23 cellular contexts compared by ENCODE assay signal in the genomic region with DNA sequence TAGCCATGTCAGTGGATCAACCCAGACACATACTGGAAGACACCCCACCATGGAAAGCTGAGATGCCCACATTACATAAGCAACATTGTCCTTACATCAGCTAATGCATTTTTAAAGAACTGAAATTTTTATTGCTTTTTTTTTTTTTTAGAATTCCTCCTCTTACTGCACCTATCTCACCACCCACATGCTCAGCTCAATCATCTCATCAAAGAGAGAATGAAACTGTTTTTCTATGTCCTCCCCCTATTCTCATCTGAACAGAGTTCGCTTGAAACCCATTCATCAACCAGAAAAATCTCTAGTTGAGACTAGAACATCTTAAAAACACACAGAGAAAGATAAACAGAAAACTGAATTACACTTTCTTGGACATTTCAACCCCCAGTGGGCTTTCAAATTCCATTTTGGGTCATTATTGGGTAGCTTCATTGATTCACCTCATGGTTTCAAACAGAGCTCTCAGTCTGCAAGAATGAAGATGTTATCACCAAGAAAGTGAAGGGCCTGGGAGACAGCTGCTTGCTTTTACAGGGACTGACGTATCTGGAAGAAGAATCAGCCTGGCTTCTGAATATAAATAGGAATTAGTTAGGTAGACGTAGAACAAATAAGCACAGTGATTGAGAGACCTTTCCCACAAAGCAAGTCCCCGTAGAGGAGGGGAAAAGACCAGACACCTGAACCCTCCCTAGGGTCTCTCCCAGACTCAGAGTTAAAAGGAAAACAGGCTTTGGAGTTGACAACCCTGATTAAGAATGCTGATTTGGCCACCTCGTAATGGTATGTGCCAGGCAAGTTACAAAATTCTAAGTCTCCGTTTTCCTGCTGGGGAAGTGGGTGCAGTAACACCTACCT.
A peak's percentile ranks its signal among the peaks of the same experiment; 100 is the strongest.
DNase-seq lines count a peak whose midpoint lies in the region; ATAC-seq, FAIRE-seq and TF ChIP-seq lines count a peak whose summit lies in the region.
"Had no signal": no experiment of that assay in that cellular context is flagged by ENCODE, and none has a peak within 500 bp of the region (broad histone marks: within the 10 kb centered on the region; RNA-seq: fewer than 3 reads in every experiment).

No MANE protein-coding gene starts in this region.

- H3K36me3 ChIP-seq in SK-N-SH (replicated peaks in 1 of 2; ENCODE audit: control insufficient read depth in 1 of 2, insufficient read depth in 2 of 2, low read length in 1 of 2): no peaks in the 10 kb centered on the region
- H3K36me3 ChIP-seq in kidney (ENCODE audit: control insufficient read depth in 1 of 2, insufficient read depth in 2 of 2, low read length in 2 of 2): no peaks in the 10 kb centered on the region
- no peaks in the 10 kb centered on the region for H3K36me3 ChIP-seq in testis (ENCODE audit: low read depth, missing control alignments)
- H3K36me3 ChIP-seq: neutrophil, spleen, suprapubic skin had no signal

- ATAC-seq in HG03439 (IDR thresholded peaks at IDR 0.05; ENCODE audit: unreplicated experiment): no peak
- no peak for ATAC-seq in HG03159 (IDR thresholded peaks at IDR 0.05; ENCODE audit: unreplicated experiment)
- ATAC-seq: stimulated activated naive B cell treated with anti-CD40 and anti-IgM and Interleukin-4, amounts not matched to agents 10 μg/mL and 1 μg/mL and 100 μg/mL, for 72 hours had no signal

- no peaks in the 10 kb centered on the region for H3K79me2 ChIP-seq in SK-N-SH (ENCODE audit: insufficient read depth)

- H3K9me2 ChIP-seq in SK-N-SH: no peaks in the 10 kb centered on the region

- H3K4me2 ChIP-seq in SK-N-SH: peak overlapping the region; percentile 16; the same call in 1 of the 2 replicates
- H3K4me2 ChIP-seq: KMS-11 had no signal

- no peak for TF ChIP-seq RAD21 in SK-N-SH (IDR thresholded peaks at IDR 0.05; ENCODE audit: low read length)

- FAIRE-seq in kidney (lab: Jason Lieb, UNC): no peak
- FAIRE-seq: GM19239 had no signal

- CTCF ChIA-PET in HEK293T (lab: Yijun Ruan, JAX): interaction anchor here (1.2 to 2.1 kb wide), 3 partner anchors 15 to 290 kb away, joined by 5 to 10 read pairs (median 9); no protein-coding TSS in a partner anchor
- CTCF ChIA-PET in SK-N-SH (lab: Yijun Ruan, JAX): interaction anchor here (0.8 to 7.5 kb wide), 5 partner anchors 12 to 290 kb away, joined by 3 to 35 read pairs (median 3); no protein-coding TSS in a partner anchor

- H2AFZ ChIP-seq in SK-N-SH (ENCODE audit: low read depth): no peak overlapping the region

- peak overlapping the region; percentile 18 for H3K9ac ChIP-seq in SK-N-SH
- H3K9ac ChIP-seq in kidney (ENCODE audit: low read length in 2 of 2): no peak overlapping the region
- H3K9ac ChIP-seq: KMS-11 had no signal

- H4K20me1 ChIP-seq in SK-N-SH (ENCODE audit: insufficient read depth): no peaks in the 10 kb centered on the region

- peaks cover 24 to 28% of the 10 kb centered on the region in 2 experiments; a peak in 3 of 4 replicates for H3K4me1 ChIP-seq in SK-N-SH (ENCODE audit: control insufficient read depth in 1 of 2, insufficient read depth in 2 of 2, low read depth in 1 of 2, low read length in 1 of 2)
- peaks cover 19 to 33% of the 10 kb centered on the region in 2 donors for H3K4me1 ChIP-seq in kidney (ENCODE audit: control insufficient read depth in 1 of 2, insufficient read depth in 1 of 2, low read depth in 1 of 2, low read length in 2 of 2)
- H3K4me1 ChIP-seq in testis: peaks cover 24% of the 10 kb centered on the region

- peak in 1 of 2 experiments; percentile 67; a peak in 2 of 4 replicates for TF ChIP-seq EP300 in SK-N-SH (IDR thresholded peaks at IDR 0.05; ENCODE audit: borderline replicate concordance in 1 of 2, low read depth in 1 of 2, low read length in 1 of 2)

- H3K4me3 ChIP-seq in SK-N-SH (ENCODE audit: low read depth in 2 of 2, low read length in 1 of 2) (no peak overlapping the region), kidney (ENCODE audit: low read length in 2 of 2) (peak overlapping the region in 1 of 2 donors; percentile 10), testis (no peak overlapping the region)
- H3K4me3 ChIP-seq: spleen, suprapubic skin had no signal

- 45% methylated on average over 6 of the region's 6 CpGs for WGBS in SK-N-SH (ENCODE audit: low lambda C conversion rate)
- 72 to 79% methylated on average over 6 of the region's 6 CpGs for WGBS in testis, 2 donors

- H3K27me3 ChIP-seq in SK-N-SH (ENCODE audit: insufficient read depth) (no peaks in the 10 kb centered on the region), testis (no peaks in the 10 kb centered on the region)
- H3K27me3 ChIP-seq: spleen, suprapubic skin had no signal

- TF ChIP-seq CTCF in SK-N-SH (IDR thresholded peaks at IDR 0.05): no peak
- no peak for TF ChIP-seq CTCF in kidney (IDR thresholded peaks at IDR 0.05; ENCODE audit: borderline replicate concordance, extremely low read depth, insufficient read depth)
- TF ChIP-seq CTCF in testis (IDR thresholded peaks at IDR 0.05): no peak

- H3K27ac ChIP-seq in SK-N-SH (ENCODE audit: low read depth in 2 of 2, low read length in 1 of 2) (peak overlapping the region; percentile 47 to 66; a peak in 3 of 4 replicates), kidney (ENCODE audit: low read depth in 2 of 2, low read length in 2 of 2) (peak overlapping the region; percentile 67 to 69), testis (peak overlapping the region; percentile 15 to 48)
- H3K27ac ChIP-seq: KMS-11, neutrophil, suprapubic skin had no signal

- no peak for TF ChIP-seq POLR2A in testis (IDR thresholded peaks at IDR 0.05)

- no peak for DNase-seq in HEK293T (ENCODE audit: extremely low spot score)
- no peak for DNase-seq in SK-N-SH
- DNase-seq in kidney: no peak
- no peak for DNase-seq in testis
- DNase-seq in NCI-H2107 treated with DMSO at 0.1 percent for 48 hours (lab: John Stamatoyannopoulos, UW; ENCODE audit: unreplicated experiment): no peak
- DNase-seq: activated CD4-positive, alpha-beta memory T cell treated with anti-CD3 and anti-CD28 coated beads, Interleukin-2, amount 10 ng/mL, durations not matched to agents 7 days and 5 days; activated CD4-positive, CD25-positive, alpha-beta regulatory T cell; activated effector memory CD4-positive, alpha-beta T cell treated with Interleukin-2 at 50 U/mL for 16 hours; activated naive CD8-positive, alpha-beta T cell treated with anti-CD3 and anti-CD28 coated beads for 36 hours; activated T-cell treated with anti-CD3 and anti-CD28 coated beads for 4 hours; dermis blood vessel endothelial cell; EL; NCI-H69; spleen; stimulated activated CD4-positive, alpha-beta T cell treated with anti-CD3 and anti-CD28 coated beads, Interleukin-2, amount 100 ng/mL, for 48 hours; stimulated activated naive B cell treated with anti-CD40 and anti-IgM and Interleukin-4, amounts not matched to agents 10 μg/mL and 1 μg/mL and 100 μg/mL, for 72 hours; T-helper 9 cell had no signal

- intact Hi-C loops in kidney (cut with DNase I) (no loop called here), testis (cut with DNase I; ENCODE audit: low total_unique reads) (no loop called here)

- no peaks in the 10 kb centered on the region for H3K9me3 ChIP-seq in SK-N-SH
- H3K9me3 ChIP-seq in kidney (ENCODE audit: control insufficient read depth in 1 of 2, low read length in 2 of 2): no peaks in the 10 kb centered on the region
- no peaks in the 10 kb centered on the region for H3K9me3 ChIP-seq in testis
- H3K9me3 ChIP-seq: neutrophil, spleen, suprapubic skin had no signal

- peaks cover 3% of the 10 kb centered on the region for H3F3A ChIP-seq in SK-N-SH (replicated peaks; ENCODE audit: insufficient read depth)

- POLR2A ChIA-PET in HEK293T (lab: Yijun Ruan, JAX) (interaction anchor here (0.8 to 1.2 kb wide), 7 partner anchors 9 to 277 kb away, joined by 3 to 5 read pairs (median 3); partner anchors contain the start of gene LGR4), SK-N-SH (lab: Yijun Ruan, JAX) (no interaction called here)

TF ChIP-seq in HEK293T, 16 proteins besides CTCF, POLR2A, EP300 and RAD21:
- TF ChIP-seq ZNF384 (IDR thresholded peaks at IDR 0.05): 0 out of 2 replicates have a peak, but pooled peaks have one; percentile 30
- no peak for TF ChIP-seq ARNT (IDR thresholded peaks at IDR 0.05)

TF ChIP-seq in SK-N-SH, 30 proteins besides CTCF, POLR2A, EP300 and RAD21 (continues in another document):
- no peak for TF ChIP-seq POLR2AphosphoS5 (IDR thresholded peaks at IDR 0.05; ENCODE audit: low read depth, low read length)
- TF ChIP-seq TEAD4 (IDR thresholded peaks at IDR 0.05; ENCODE audit: borderline replicate concordance, insufficient read depth): 0 out of 2 replicates have a peak, but pooled peaks have one; percentile 33
- TF ChIP-seq MEF2A (IDR thresholded peaks at IDR 0.05; ENCODE audit: borderline replicate concordance, low read depth): no peak
- no peak for TF ChIP-seq USF2 (IDR thresholded peaks at IDR 0.05; ENCODE audit: borderline replicate concordance, low read depth, low read length)
- TF ChIP-seq ELF1 (IDR thresholded peaks at IDR 0.05): no peak
- TF ChIP-seq GATA2 (CRISPR knock-in tag; IDR thresholded peaks at IDR 0.05): no peak
- no peak for TF ChIP-seq NFIC (IDR thresholded peaks at IDR 0.05; ENCODE audit: borderline replicate concordance)
